9 cellular contexts compared by ENCODE assay signal in genomic region chr4:127586922-127587571, GRCh38. TPM values are rescaled to one million over a fixed set of nuclear protein-coding genes. Genes with fewer than 3 reads are reported as not detected.
DNase-seq lines count a peak whose midpoint lies in the region; ATAC-seq and TF ChIP-seq lines count a peak whose summit lies in the region.
"Had no signal": no experiment of that assay in that cellular context is flagged by ENCODE, and none has a peak within 500 bp of the region (broad histone marks: within the 10 kb centered on the region; RNA-seq: fewer than 3 reads in every experiment).

No MANE protein-coding gene starts in this region.

- H3K27me3 ChIP-seq in ascending aorta (no peaks in the 10 kb centered on the region), neuronal stem cell (ENCODE audit: control insufficient read depth in 3 of 3, insufficient read depth in 3 of 3, low read depth in 1 of 3, low read length in 3 of 3) (no peaks in the 10 kb centered on the region)
- H3K27me3 ChIP-seq: neutrophil had no signal

- H4K8ac ChIP-seq in neuronal stem cell (ENCODE audit: low read depth, low read length) = no peak overlapping the region

- no peak overlapping the region for H3K9ac ChIP-seq in neuronal stem cell (ENCODE audit: low read depth, low read length, poor library complexity)

- H2BK15ac ChIP-seq in neuronal stem cell (ENCODE audit: low read length) = no peak overlapping the region

- no peak overlapping the region for H2BK12ac ChIP-seq in neuronal stem cell (ENCODE audit: low read length)

- H2BK120ac ChIP-seq in neuronal stem cell (ENCODE audit: low read depth, low read length) = no peak overlapping the region

- no peak overlapping the region for H4K91ac ChIP-seq in neuronal stem cell (ENCODE audit: low read depth, low read length, poor library complexity)

- H3K27ac ChIP-seq in C4-2B (no peak overlapping the region), ascending aorta (no peak overlapping the region), neuronal stem cell (replicated peaks; ENCODE audit: low read length) (no peak overlapping the region)
- H3K27ac ChIP-seq: neutrophil had no signal

- H2AFZ ChIP-seq in neuronal stem cell (ENCODE audit: low read length) = no peak overlapping the region

- DNase-seq in NCI-H146 (lab: John Stamatoyannopoulos, UW) (peak; percentile 46), ascending aorta (ENCODE audit: low spot score in 2 of 2) (no peak), kidney tubule cell (ENCODE audit: low spot score) (peak; percentile 67), neuronal stem cell (ENCODE audit: low spot score) (no peak), activated T-cell treated with anti-CD3 and anti-CD28 coated beads for 4 hours (no peak)

- no peak overlapping the region for H3K14ac ChIP-seq in neuronal stem cell (ENCODE audit: low read length)

- no peak overlapping the region for H3K4ac ChIP-seq in neuronal stem cell (ENCODE audit: low read length)

- H3K4me2 ChIP-seq in neuronal stem cell (ENCODE audit: insufficient read depth, low read length, poor library complexity, severe bottlenecking) = no peak overlapping the region

- no peaks in the 10 kb centered on the region for H3K36me3 ChIP-seq in ascending aorta
- no peaks in the 10 kb centered on the region for H3K36me3 ChIP-seq in neuronal stem cell (replicated peaks in 1 of 2; ENCODE audit: control insufficient read depth in 2 of 2, insufficient read depth in 2 of 2, low read length in 2 of 2)
- H3K36me3 ChIP-seq: neutrophil had no signal

- ATAC-seq in GM18520 (IDR thresholded peaks at IDR 0.05; ENCODE audit: unreplicated experiment) (peak; percentile 96), HG02885 (IDR thresholded peaks at IDR 0.05; ENCODE audit: poor library complexity, unreplicated experiment) (peak; percentile 100)

- H2AK5ac ChIP-seq in neuronal stem cell (ENCODE audit: low read depth, low read length) = no peak overlapping the region

- intact Hi-C loops in ascending aorta (cut with DNase I) = no loop called here

- no peak overlapping the region for H2BK5ac ChIP-seq in neuronal stem cell (ENCODE audit: low read length)

- no CpG with 5 or more reads among the region's 1 CpG for WGBS in neuronal stem cell (ENCODE audit: extremely low coverage in 2 of 2, insufficient read length in 2 of 2, insufficient replicate concordance in 1 of 2), 2 donors

- no peak overlapping the region for H3K23ac ChIP-seq in neuronal stem cell (ENCODE audit: low read depth, low read length, poor library complexity)

- no peaks in the 10 kb centered on the region for H3K79me1 ChIP-seq in neuronal stem cell (ENCODE audit: low read depth, low read length)

- H3K4me1 ChIP-seq in ascending aorta = no peaks in the 10 kb centered on the region
- no peaks in the 10 kb centered on the region for H3K4me1 ChIP-seq in neuronal stem cell (ENCODE audit: control insufficient read depth in 2 of 2, insufficient read depth in 1 of 2, low read depth in 1 of 2, low read length in 2 of 2)

- H3K9me3 ChIP-seq in ascending aorta (no peaks in the 10 kb centered on the region), neuronal stem cell (replicated peaks in 1 of 2; ENCODE audit: control insufficient read depth in 2 of 2, insufficient read depth in 1 of 2, low read depth in 1 of 2, low read length in 2 of 2) (no peaks in the 10 kb centered on the region)
- H3K9me3 ChIP-seq: neutrophil had no signal

- H3K4me3 ChIP-seq in ascending aorta = no peak overlapping the region
- no peak overlapping the region for H3K4me3 ChIP-seq in neuronal stem cell (ENCODE audit: low read length in 2 of 2)

- no peak overlapping the region for H3K18ac ChIP-seq in neuronal stem cell (ENCODE audit: low read length)

- peak; percentile 87 for TF ChIP-seq CTCF in C4-2B (conservative IDR thresholded peaks at IDR 0.05)
- TF ChIP-seq CTCF in ascending aorta (IDR thresholded peaks at IDR 0.05) = peak in 2 of 3 experiments; percentile 25 to 46

RNA-seq across cellular contexts. Expression of gene INTU, which starts 45.7 kb away (rescaled TPM):
- 3.1 TPM for total RNA-seq in ascending aorta
- 11.2 TPM for polyA plus RNA-seq in neuronal stem cell (2013, experiment 1 of 2)
- 11.5 TPM for polyA plus RNA-seq in neuronal stem cell (2013, experiment 2 of 2)

Comparison
In these comparisons a context has a peak if more than half of its experiments do, and no peak if none do; other contexts are left out.
1. DNase-seq: peak in NCI-H146 (single experiment) and kidney tubule cell (single experiment); none in ascending aorta (0 of 2), neuronal stem cell (single experiment) and activated T-cell treated with anti-CD3 and anti-CD28 coated beads for 4 hours (single experiment).